In the genomic region with DNA sequence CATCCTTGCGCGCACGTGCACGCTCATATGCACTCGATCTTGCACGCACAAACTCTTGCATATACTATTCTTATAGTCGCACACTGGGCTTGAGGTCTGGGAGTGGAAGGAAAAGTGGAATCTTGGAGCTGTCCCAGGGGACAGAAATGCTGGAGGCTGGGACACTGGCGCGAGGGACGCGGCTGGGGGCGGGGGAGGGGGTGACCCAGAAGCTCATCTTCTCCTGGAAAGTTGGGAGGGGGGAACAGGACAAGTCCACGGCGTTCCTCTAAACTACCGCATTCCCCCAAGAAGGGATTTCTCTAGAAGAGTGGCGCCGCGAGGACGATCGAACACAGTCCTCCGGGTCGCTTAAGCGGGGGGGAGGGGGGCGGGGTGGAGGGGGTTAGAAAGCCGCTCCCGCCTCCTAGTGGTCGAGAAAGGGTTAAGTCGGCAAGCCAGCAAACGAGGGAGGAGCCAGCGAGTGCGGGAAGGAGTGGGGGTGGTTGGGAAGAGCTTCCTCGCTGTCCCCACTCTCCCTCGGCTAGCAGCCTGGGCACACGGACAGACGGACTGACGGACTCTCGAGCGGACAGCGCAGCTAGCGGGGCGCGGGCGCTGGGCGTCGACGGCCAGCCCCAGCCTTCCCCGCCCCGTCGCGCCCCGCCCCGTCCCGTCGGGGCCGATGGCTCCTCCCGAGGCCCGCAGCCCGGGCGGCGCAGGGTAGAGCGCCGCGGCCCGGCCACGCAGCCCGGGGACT, we compare ENCODE assay signal across 8 cellular contexts. TPM values are rescaled to one million over a fixed set of nuclear protein-coding genes. Genes with fewer than 3 reads are reported as not detected.
DNase-seq lines count a peak whose midpoint lies in the region; ATAC-seq and TF ChIP-seq lines count a peak whose summit lies in the region.

Gene RTN4RL2, plus strand, starts transcription at position 512 of the 739 bp plus-strand sequence. CDS start 338 bp downstream, outside the sequence.

- peak within 1 kb of the TSS; percentile 66 for H3K4me3 ChIP-seq in Caco-2 (ENCODE audit: low read depth, low read length)
- peak within 1 kb of the TSS; percentile 43 for H3K4me3 ChIP-seq in urinary bladder (ENCODE audit: low read depth, low read length)

- no TSS peak for BruUV-seq in Caco-2 (replicated peaks; lab: Mats Ljungman, UMichigan)

- H3K4me1 ChIP-seq in Caco-2: peaks cover 19% of the 10 kb centered on the region
- peaks cover 14% of the 10 kb centered on the region; the same call in 1 of the 2 replicates for H3K4me1 ChIP-seq in H9 (ENCODE audit: insufficient read depth, low read length)
- H3K4me1 ChIP-seq in urinary bladder (ENCODE audit: insufficient read depth): no peaks in the 10 kb centered on the region

- WGBS in H9 (ENCODE audit: extremely low coverage, insufficient read length, low lambda C conversion rate): no CpG with 5 or more reads among the region's 66 CpGs
- under 1% methylated on average over 66 of the region's 66 CpGs for WGBS in urinary bladder

- H3K36me3 Mint-ChIP-seq in Caco-2 (ENCODE audit: insufficient read depth, unreplicated experiment) (peaks cover 9% of the 10 kb centered on the region), H9 (ENCODE audit: insufficient read depth in 1 of 3, low read depth in 3 of 3) (0 out of 7 replicates have a peak, but pooled peaks cover 0 to 5% (median 0%) of the 10 kb centered on the region in 3 experiments)

- no peak within 1 kb of the TSS for H2BK20ac ChIP-seq in H9 (ENCODE audit: low read depth, low read length, poor library complexity, severe bottlenecking)

- peak; percentile 18 to 48 for TF ChIP-seq CTCF in Caco-2 (IDR thresholded peaks at IDR 0.05; ENCODE audit: insufficient read depth in 1 of 2, low read depth in 1 of 2, low read length in 1 of 2, severe bottlenecking in 1 of 2, unreplicated experiment in 1 of 2)
- TF ChIP-seq CTCF in H9 (conservative IDR thresholded peaks at IDR 0.05): peak; percentile 65

- no peaks in the 10 kb centered on the region for H3K79me2 ChIP-seq in H9 (ENCODE audit: insufficient read depth, low read length)

- no peak within 1 kb of the TSS for H2AFZ ChIP-seq in H9 (ENCODE audit: low read length)

- H3K27ac ChIP-seq in H9 (ENCODE audit: insufficient read length, low read depth, low read length) (no peak within 1 kb of the TSS), urinary bladder (ENCODE audit: low read depth) (no peak within 1 kb of the TSS)

- H2BK12ac ChIP-seq in H9 (ENCODE audit: insufficient read length, low read depth, low read length): no peak within 1 kb of the TSS

- no peaks in the 10 kb centered on the region for H4K20me1 ChIP-seq in H9 (ENCODE audit: control insufficient read depth, insufficient read depth, insufficient read length)

- H3K27me3 ChIP-seq in Caco-2 (replicated peaks; ENCODE audit: control insufficient read depth, insufficient read depth, low read length) (peaks cover 3% of the 10 kb centered on the region; the same call in 1 of the 2 replicates), H9 (ENCODE audit: insufficient read depth, low read length) (peaks cover 10% of the 10 kb centered on the region; the same call in 1 of the 2 replicates)

- H3K4ac ChIP-seq in H9 (ENCODE audit: low read depth, low read length): no peak within 1 kb of the TSS

- H2BK120ac ChIP-seq in H9 (ENCODE audit: low read depth, low read length, poor library complexity, severe bottlenecking): no peak within 1 kb of the TSS

- peak within 1 kb of the TSS; percentile 15 for H3K27ac Mint-ChIP-seq in Caco-2 (ENCODE audit: unreplicated experiment)
- no peak within 1 kb of the TSS for H3K27ac Mint-ChIP-seq in H9

- no peak within 1 kb of the TSS for H4K5ac ChIP-seq in H9 (ENCODE audit: insufficient read length, low read depth, low read length)

- H3K23ac ChIP-seq in H9 (ENCODE audit: insufficient read length, low read depth, low read length): no peak within 1 kb of the TSS

- ATAC-seq in GM19328 (IDR thresholded peaks at IDR 0.05; ENCODE audit: unreplicated experiment): no peak

- no peak within 1 kb of the TSS for H4K8ac ChIP-seq in H9 (replicated peaks; ENCODE audit: insufficient read length, low read depth, low read length)

- DNase-seq in Caco-2 (peak; percentile 72 to 76), H9 (peak; percentile 80), NCI-H226 (peak; percentile 31), epidermal melanocyte (ENCODE audit: insufficient read length, low spot score) (peak; percentile 71), myocyte (ENCODE audit: low read depth) (peak; percentile 49)
- peak; percentile 12 for DNase-seq in activated CD4-positive, alpha-beta T cell treated with anti-CD3 and anti-CD28 coated beads, Interleukin-2, amount 50 U/mL, for 1 hour

- no peaks in the 10 kb centered on the region for H3K79me1 ChIP-seq in H9 (ENCODE audit: insufficient read depth, low read depth, low read length, poor library complexity, severe bottlenecking)

- no peak within 1 kb of the TSS for H2BK15ac ChIP-seq in H9 (ENCODE audit: low read depth, low read length)

- no peak within 1 kb of the TSS for H3K9ac ChIP-seq in H9 (ENCODE audit: extremely low read depth, insufficient read length, low read length)

- peak within 1 kb of the TSS; percentile 81 for H3K4me2 ChIP-seq in H9 (ENCODE audit: insufficient read depth, insufficient read length, low read length)

- no peak within 1 kb of the TSS for H2BK5ac ChIP-seq in H9 (ENCODE audit: insufficient read length, low read length)

- H3K27me3 Mint-ChIP-seq in Caco-2 (ENCODE audit: insufficient read depth, unreplicated experiment): peaks cover 15% of the 10 kb centered on the region
- peaks cover 85% of the 10 kb centered on the region for H3K27me3 Mint-ChIP-seq in H9 (ENCODE audit: low read depth)

- H3K36me3 ChIP-seq in Caco-2 (ENCODE audit: control insufficient read depth, insufficient read depth, low read length) (no peaks in the 10 kb centered on the region), urinary bladder (ENCODE audit: insufficient read depth) (no peaks in the 10 kb centered on the region)

- CTCF ChIA-PET in Caco-2 (lab: Charles Lee): interaction anchor here (0.5 to 2.0 kb wide), 18 partner anchors 13 to 237 kb away, joined by 3 to 13 read pairs (median 4); partner anchors contain the start of genes TIMM10 and UBE2L6

- H3K23me2 ChIP-seq in H9 (ENCODE audit: insufficient read length, low read depth, low read length, poor library complexity, severe bottlenecking): peaks cover 30% of the 10 kb centered on the region

- H3K14ac ChIP-seq in H9 (ENCODE audit: insufficient read depth, low read length): no peak within 1 kb of the TSS; the same call in 1 of the 2 replicates

- H3K9me3 Mint-ChIP-seq in Caco-2 (ENCODE audit: unreplicated experiment) (no peaks in the 10 kb centered on the region), H9 (no peaks in the 10 kb centered on the region)

- no peak within 1 kb of the TSS for H3K56ac ChIP-seq in H9 (ENCODE audit: insufficient read length, low read depth, low read length)

- H3K4me1 Mint-ChIP-seq in Caco-2 (ENCODE audit: low read depth, unreplicated experiment) (peaks cover 20% of the 10 kb centered on the region), H9 (peaks cover 39 to 62% of the 10 kb centered on the region in 2 experiments)

- H3K18ac ChIP-seq in H9 (ENCODE audit: insufficient read length, low read depth, low read length): no peak within 1 kb of the TSS

- peak within 1 kb of the TSS; percentile 85 for H3K4me3 Mint-ChIP-seq in Caco-2 (ENCODE audit: unreplicated experiment)
- H3K4me3 Mint-ChIP-seq in H9: peak within 1 kb of the TSS; percentile 84 to 97

- no peaks in the 10 kb centered on the region for H3K9me3 ChIP-seq in Caco-2
- no peaks in the 10 kb centered on the region for H3K9me3 ChIP-seq in H9 (ENCODE audit: control insufficient read depth, low read depth, low read length)

- no peak within 1 kb of the TSS for H2AK5ac ChIP-seq in H9 (ENCODE audit: insufficient read length, low read length)

- intact Hi-C loops in Caco-2 (cut with micrococcal nuclease; ENCODE audit: unreplicated experiment): no loop called here

- H3T11ph ChIP-seq in H9 (ENCODE audit: low read length): no peak within 1 kb of the TSS

- no peak within 1 kb of the TSS for H4K91ac ChIP-seq in H9 (ENCODE audit: insufficient read length, low read depth, low read length)

- POLR2A ChIA-PET in Caco-2 (lab: Charles Lee): interaction anchor here (0.5 to 1.7 kb wide), 3 partner anchors 16 to 184 kb away, joined by 3 to 4 read pairs (median 3); no protein-coding TSS in a partner anchor

RNA-seq across cellular contexts. Expression of gene RTN4RL2, which starts in this region (rescaled TPM):
- total RNA-seq in Caco-2 (2022) (5.5 and 5.6 TPM in 2 replicates), H9 (2021) (7.0 and 7.1 TPM in 2 replicates), myocyte (0.53 and 0.94 TPM in 2 replicates), urinary bladder (0.58 TPM)
- 0.24 TPM for polyA plus RNA-seq in myocyte (2012)
- polyA plus RNA-seq in urinary bladder: 1.4 TPM

Comparison
In these comparisons a context has a peak if more than half of its experiments do, and no peak if none do; other contexts are left out.
1. Peak in DNase-seq in myocyte; RNA of the gene not detected or under 1 TPM.
2. DNase-seq: peak in every context shown above with its lines; median percentile 80 in H9; 74 in Caco-2; 71 in epidermal melanocyte; 49 in myocyte; 31 in NCI-H226; 12 in activated CD4-positive, alpha-beta T cell treated with anti-CD3 and anti-CD28 coated beads, Interleukin-2, amount 50 U/mL, for 1 hour.